ENCODE assay signal across 16 cellular contexts in genomic region chr3:113086506-113087461, GRCh38.
DNase-seq lines count a peak whose midpoint lies in the region; ATAC-seq and TF ChIP-seq lines count a peak whose summit lies in the region.
"Had no signal": no experiment of that assay in that cellular context is flagged by ENCODE, and none has a peak within 500 bp of the region (broad histone marks: within the 10 kb centered on the region; RNA-seq: fewer than 3 reads in every experiment).

No MANE protein-coding gene starts in this region.

- H3K27me3 Mint-ChIP-seq in CD8-positive, alpha-beta memory T cell: no peaks in the 10 kb centered on the region

- H3K27me3 ChIP-seq in CD8-positive, alpha-beta memory T cell (ENCODE audit: insufficient read depth, low read length, poor library complexity, severe bottlenecking): no peaks in the 10 kb centered on the region
- H3K27me3 ChIP-seq: SJSA1 had no signal

- H3K27ac Mint-ChIP-seq in CD8-positive, alpha-beta memory T cell: peak overlapping the region in 1 of 8 donors; percentile 32

- TF ChIP-seq CTCF in AG04449 (IDR thresholded peaks at IDR 0.05; ENCODE audit: insufficient read depth, low read length, missing control alignments): peak; percentile 1

- H3K4me1 Mint-ChIP-seq in CD8-positive, alpha-beta memory T cell: no peaks in the 10 kb centered on the region

- DNase-seq in AG04449 (ENCODE audit: low read depth, low spot score) (no peak), HT1080 (ENCODE audit: low read depth) (peak; percentile 41), amniotic epithelial cell (ENCODE audit: low read depth) (peak; percentile 18), iPS-NIHi7 (ENCODE audit: extremely low spot score) (peak; percentile 36)
- DNase-seq in CD8-positive, alpha-beta memory T cell: no peak
- no peak for DNase-seq in activated CD4-positive, CD25-positive, alpha-beta regulatory T cell (lab: John Stamatoyannopoulos, UW)
- DNase-seq: activated CD4-positive, alpha-beta T cell treated with anti-CD3 and anti-CD28 coated beads, Interleukin-2, amount 50 U/mL, for 48 hours; AML-193; amniotic stem cell; GM23248; NCI-H1092 treated with DMSO at 0.1 percent for 48 hours; stimulated activated CD4-positive, alpha-beta T cell treated with anti-CD3 and anti-CD28 coated beads, Interleukin-1b, Interleukin-23, amount 100 ng/mL, for 48 hours had no signal

- CTCF ChIA-PET in AG04449 (lab: Yijun Ruan, JAX): interaction anchor here (0.8 to 1.8 kb wide), 5 partner anchors 8 to 41 kb away, joined by 3 to 5 read pairs (median 4); no protein-coding TSS in a partner anchor
- CTCF ChIA-PET in CD8-positive, alpha-beta memory T cell (lab: Charles Lee): no interaction called here

- H3K4me3 Mint-ChIP-seq in CD8-positive, alpha-beta memory T cell: no peak overlapping the region

- H3K9me3 Mint-ChIP-seq in CD8-positive, alpha-beta memory T cell: no peaks in the 10 kb centered on the region

- no peak overlapping the region for H3K4me3 ChIP-seq in AG04449 (ENCODE audit: low read depth, low read length)
- no peak overlapping the region for H3K4me3 ChIP-seq in CD8-positive, alpha-beta memory T cell (ENCODE audit: low read length)
- H3K4me3 ChIP-seq: GM23248, K562, SJSA1 had no signal

- ATAC-seq in HG03460 (IDR thresholded peaks at IDR 0.05; ENCODE audit: unreplicated experiment) (no peak), HG03108 (IDR thresholded peaks at IDR 0.05; ENCODE audit: unreplicated experiment) (no peak)
- ATAC-seq: K562 had no signal

- no peaks in the 10 kb centered on the region for H3K9me3 ChIP-seq in CD8-positive, alpha-beta memory T cell (ENCODE audit: low read length)
- H3K9me3 ChIP-seq: SJSA1 had no signal

- no peaks in the 10 kb centered on the region for H3K4me1 ChIP-seq in CD8-positive, alpha-beta memory T cell (ENCODE audit: insufficient read depth, low read length)

- no peaks in the 10 kb centered on the region for H3K36me3 ChIP-seq in CD8-positive, alpha-beta memory T cell (ENCODE audit: insufficient read depth, low read length)
- H3K36me3 ChIP-seq: SJSA1 had no signal

- H3K27ac ChIP-seq in CD8-positive, alpha-beta memory T cell (ENCODE audit: low read depth, low read length): no peak overlapping the region
- H3K27ac ChIP-seq: GM23248, SJSA1 had no signal

- POLR2A ChIA-PET in AG04449 (lab: Yijun Ruan, JAX): interaction anchor here (0.6 to 1.2 kb wide), 2 partner anchors 11 to 124 kb away, joined by 3 to 5 read pairs; partner anchors contain the start of gene BOC
- POLR2A ChIA-PET in CD8-positive, alpha-beta memory T cell (lab: Charles Lee): no interaction called here

- peaks cover 9 to 19% (median 15%) of the 10 kb centered on the region in 3 donors for H3K36me3 Mint-ChIP-seq in CD8-positive, alpha-beta memory T cell

Comparison
In these comparisons a context has a peak if more than half of its experiments do, and no peak if none do; other contexts are left out.
1. DNase-seq: peak in HT1080 (single experiment), amniotic epithelial cell (single experiment) and iPS-NIHi7 (single experiment); none in AG04449 (single experiment), CD8-positive, alpha-beta memory T cell (0 of 5) and activated CD4-positive, CD25-positive, alpha-beta regulatory T cell (0 of 4).